In genomic region chr5:124725040-124725434, GRCh38 we compare ENCODE assay signal across 12 cellular contexts. TPM values are rescaled to one million over a fixed set of nuclear protein-coding genes. Genes with fewer than 3 reads are reported as not detected.
A peak's percentile ranks its signal among the peaks of the same experiment; 100 is the strongest.
DNase-seq lines count a peak whose midpoint lies in the region; ATAC-seq and TF ChIP-seq lines count a peak whose summit lies in the region.
"Had no signal": no experiment of that assay in that cellular context is flagged by ENCODE, and none has a peak within 500 bp of the region (broad histone marks: within the 10 kb centered on the region; RNA-seq: fewer than 3 reads in every experiment).

No MANE protein-coding gene starts in this region.

- H3K4me1 ChIP-seq in BE2C (peaks cover 12% of the 10 kb centered on the region), PC-3 (ENCODE audit: insufficient read depth, low read length) (no peaks in the 10 kb centered on the region)

- no peak overlapping the region for H3K4me2 ChIP-seq in PC-3 (ENCODE audit: low read length)

- H3K9me2 ChIP-seq in PC-3 (replicated peaks; ENCODE audit: low read length): no peaks in the 10 kb centered on the region

- H3F3A ChIP-seq in PC-3 (ENCODE audit: low read length, unreplicated experiment): no peaks in the 10 kb centered on the region

- no peaks in the 10 kb centered on the region for H3K9me3 ChIP-seq in BE2C
- H3K9me3 ChIP-seq in PC-3 (ENCODE audit: low read length): no peaks in the 10 kb centered on the region

- TF ChIP-seq CTCF in BE2C (IDR thresholded peaks at IDR 0.05; ENCODE audit: low read depth, low read length): peak; percentile 50
- no peak; the same call in 1 of the 2 replicates for TF ChIP-seq CTCF in PC-3 (conservative IDR thresholded peaks at IDR 0.05; ENCODE audit: low read depth, low read length)

- H3K27me3 ChIP-seq in BE2C (no peaks in the 10 kb centered on the region), PC-3 (ENCODE audit: low read length) (no peaks in the 10 kb centered on the region)

- H3K79me2 ChIP-seq in PC-3 (ENCODE audit: low read length): no peaks in the 10 kb centered on the region

- no peak overlapping the region for H3K9ac ChIP-seq in PC-3 (ENCODE audit: low read length)

- no peak overlapping the region for H3K4me3 ChIP-seq in BE2C (ENCODE audit: low read depth, low read length)
- H3K4me3 ChIP-seq in PC-3 (ENCODE audit: low read length): no peak overlapping the region

- H3K27ac ChIP-seq in PC-3 (ENCODE audit: low read length): no peak overlapping the region

- H3K36me3 ChIP-seq in BE2C (no peaks in the 10 kb centered on the region), PC-3 (ENCODE audit: low read depth, low read length) (no peaks in the 10 kb centered on the region)

- peak; percentile 46 for ATAC-seq in GM18873 (IDR thresholded peaks at IDR 0.05; ENCODE audit: low FRiP score, unreplicated experiment)
- ATAC-seq in HG02759 (IDR thresholded peaks at IDR 0.05; ENCODE audit: unreplicated experiment): peak; percentile 59
- ATAC-seq in PC-3: no peak
- ATAC-seq: activated naive CD4-positive, alpha-beta T cell treated with anti-CD3 and anti-CD28 coated beads, Interleukin-2, amount 50 U/mL, for 72 hours had no signal

- intact Hi-C loops in PC-3 (cut with micrococcal nuclease): no loop called here

- H2AFZ ChIP-seq in PC-3 (ENCODE audit: low read length): no peak overlapping the region

- POLR2A ChIA-PET in PC-3 (lab: Charles Lee; ENCODE audit: unreplicated experiment): no interaction called here

- no peaks in the 10 kb centered on the region for H4K20me1 ChIP-seq in PC-3 (ENCODE audit: low read length)

- no TSS peak for BruUV-seq in PC-3 (replicated peaks; lab: Mats Ljungman, UMichigan)

- DNase-seq in BE2C: no peak
- peak; percentile 37 for DNase-seq in SK-N-DZ (ENCODE audit: low spot score)
- DNase-seq in SHP77 treated with DMSO at 0.1 percent for 48 hours (lab: John Stamatoyannopoulos, UW): no peak
- DNase-seq in COLO829 (ENCODE audit: low spot score): no peak
- no peak for DNase-seq in PC-3
- no peak for DNase-seq in NCI-H1417 treated with DMSO at 0.1 percent for 48 hours (lab: John Stamatoyannopoulos, UW)
- DNase-seq: immature natural killer cell, KG1, nucleus accumbens had no signal

- CTCF ChIA-PET in PC-3 (lab: Charles Lee): no interaction called here

RNA-seq across cellular contexts. Expression of gene ZNF608, which starts 21.4 kb away (rescaled TPM):
- polyA plus RNA-seq in BE2C (2012; ENCODE audit: insufficient read depth, insufficient read length, low read depth): 70.5 TPM
- polyA plus RNA-seq in SK-N-DZ (2014; cell fraction: cytosol; rRNA removed): 13.7 and 15.4 TPM in 2 replicates
- 19.6 and 20.5 TPM in 2 replicates for polyA plus RNA-seq in SK-N-DZ (2014; cell fraction: nucleus; rRNA removed)
- 0.95 and 1.2 TPM in 2 replicates for total RNA-seq in PC-3 (2014; rRNA removed)
- total RNA-seq: activated naive CD4-positive, alpha-beta T cell treated with anti-CD3 and anti-CD28 coated beads, Interleukin-2, amount 50 U/mL, for 72 hours had no signal
- polyA plus RNA-seq: immature natural killer cell had no signal
